ENCODE assay signal across 1 cellular context in the genomic region with DNA sequence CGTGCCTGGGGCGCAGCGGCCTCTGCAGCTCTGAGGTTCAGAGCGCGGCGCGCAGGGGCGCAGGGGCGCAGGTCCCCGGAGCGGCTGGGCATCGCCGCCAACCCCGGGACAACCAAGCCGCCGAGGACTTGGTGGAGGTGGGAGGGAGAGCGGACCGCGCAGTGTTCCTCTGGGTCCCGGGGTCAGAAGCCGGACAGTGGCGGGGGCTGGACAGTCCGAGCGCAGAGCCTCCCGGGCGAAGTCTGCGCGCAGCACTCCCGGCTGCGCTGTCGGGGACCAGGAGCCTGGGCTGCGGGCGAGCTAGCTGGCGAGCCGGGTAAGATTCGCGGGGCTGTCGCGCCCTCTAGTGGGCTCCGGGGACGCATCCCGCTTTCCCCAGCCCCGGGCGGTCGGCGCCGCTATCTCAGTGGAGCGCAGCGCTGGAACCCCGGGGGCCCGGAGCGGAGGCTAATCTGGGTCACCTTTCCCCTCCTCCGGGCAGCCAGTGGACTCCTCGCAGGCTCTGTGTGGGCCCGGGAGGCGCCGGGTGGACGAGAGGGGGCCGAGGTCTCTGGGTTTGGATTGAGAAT.
TF ChIP-seq lines count a peak whose summit lies in the region.

No MANE protein-coding gene starts in this region.

TF ChIP-seq in HepG2, 621 proteins besides CTCF, POLR2A, EP300 and RAD21 (continued from another document and continues in another):
- TF ChIP-seq, protein P1, sequence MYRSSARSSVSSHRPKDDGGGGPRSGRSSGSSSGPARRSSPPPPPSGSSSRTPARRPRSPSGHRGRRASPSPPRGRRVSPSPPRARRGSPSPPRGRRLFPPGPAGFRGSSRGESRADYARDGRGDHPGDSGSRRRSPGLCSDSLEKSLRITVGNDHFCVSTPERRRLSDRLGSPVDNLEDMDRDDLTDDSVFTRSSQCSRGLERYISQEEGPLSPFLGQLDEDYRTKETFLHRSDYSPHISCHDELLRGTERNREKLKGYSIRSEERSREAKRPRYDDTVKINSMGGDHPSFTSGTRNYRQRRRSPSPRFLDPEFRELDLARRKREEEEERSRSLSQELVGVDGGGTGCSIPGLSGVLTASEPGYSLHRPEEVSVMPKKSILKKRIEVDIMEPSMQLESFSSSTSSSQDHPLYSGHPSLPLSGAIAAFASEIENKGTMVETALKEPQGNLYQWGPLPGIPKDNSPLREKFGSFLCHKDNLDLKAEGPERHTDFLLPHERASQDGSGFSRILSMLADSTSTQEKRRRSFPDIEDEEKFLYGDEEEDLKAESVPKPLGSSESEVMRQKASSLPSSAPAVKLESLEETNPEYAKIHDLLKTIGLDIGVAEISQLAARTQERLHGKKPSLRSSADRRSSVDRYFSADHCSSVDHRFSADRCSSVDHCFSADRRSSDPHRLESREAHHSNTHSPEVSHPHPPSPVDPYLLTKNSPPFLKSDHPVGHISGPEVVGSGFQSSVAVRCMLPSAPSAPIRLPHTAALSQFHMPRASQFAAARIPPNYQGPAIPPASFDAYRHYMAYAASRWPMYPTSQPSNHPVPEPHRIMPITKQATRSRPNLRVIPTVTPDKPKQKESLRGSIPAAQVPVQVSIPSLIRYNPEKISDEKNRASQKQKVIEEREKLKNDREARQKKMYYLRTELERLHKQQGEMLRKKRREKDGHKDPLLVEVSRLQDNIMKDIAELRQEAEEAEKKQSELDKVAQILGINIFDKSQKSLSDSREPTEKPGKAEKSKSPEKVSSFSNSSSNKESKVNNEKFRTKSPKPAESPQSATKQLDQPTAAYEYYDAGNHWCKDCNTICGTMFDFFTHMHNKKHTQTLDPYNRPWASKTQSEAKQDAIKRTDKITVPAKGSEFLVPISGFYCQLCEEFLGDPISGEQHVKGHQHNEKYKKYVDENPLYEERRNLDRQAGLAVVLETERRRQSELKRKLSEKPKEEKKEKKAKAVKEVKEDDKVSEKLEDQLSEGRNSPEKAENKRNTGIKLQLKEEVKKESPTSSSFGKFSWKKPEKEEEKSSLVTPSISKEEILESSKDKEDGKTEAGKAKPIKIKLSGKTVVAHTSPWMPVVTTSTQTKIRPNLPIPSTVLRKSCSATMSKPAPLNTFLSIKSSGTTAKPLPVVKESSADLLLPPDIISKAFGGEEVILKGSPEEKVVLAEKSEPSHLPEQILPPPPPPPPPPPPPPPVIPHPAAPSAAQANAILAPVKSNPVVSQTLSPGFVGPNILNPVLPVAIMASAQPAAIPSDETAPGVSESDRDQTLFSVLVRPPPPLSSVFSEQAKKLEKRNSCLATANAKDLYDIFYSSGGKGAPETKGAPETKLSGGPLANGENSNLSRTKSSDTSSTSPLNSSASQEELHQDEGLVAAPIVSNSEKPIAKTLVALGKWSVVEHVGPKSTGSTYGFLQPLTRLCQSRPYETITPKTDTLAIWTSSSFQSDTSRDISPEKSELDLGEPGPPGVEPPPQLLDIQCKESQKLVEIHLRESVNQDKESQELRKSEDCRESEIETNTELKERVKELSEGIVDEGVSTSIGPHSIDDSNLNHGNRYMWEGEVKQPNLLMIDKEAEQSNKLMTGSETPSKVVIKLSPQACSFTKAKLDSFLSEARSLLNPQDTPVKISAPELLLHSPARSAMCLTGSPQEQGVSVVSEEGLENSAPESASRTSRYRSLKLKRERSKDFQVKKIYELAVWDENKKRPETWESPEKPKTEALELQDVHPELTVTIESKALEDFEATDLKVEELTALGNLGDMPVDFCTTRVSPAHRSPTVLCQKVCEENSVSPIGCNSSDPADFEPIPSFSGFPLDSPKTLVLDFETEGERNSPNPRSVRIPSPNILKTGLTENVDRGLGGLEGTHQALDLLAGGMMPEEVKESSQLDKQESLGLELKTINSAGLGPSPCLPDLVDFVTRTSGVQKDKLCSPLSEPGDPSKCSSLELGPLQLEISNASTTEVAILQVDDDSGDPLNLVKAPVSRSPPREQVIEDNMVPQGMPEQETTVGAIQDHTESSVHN (CRISPR knock-in tag; IDR thresholded peaks at IDR 0.05): no peak
- TF ChIP-seq ELF1 (CRISPR knock-in tag; IDR thresholded peaks at IDR 0.05) (no peak), ZNF207 (IDR thresholded peaks at IDR 0.05; ENCODE audit: borderline replicate concordance) (no peak), ZNF746 (CRISPR knock-in tag; IDR thresholded peaks at IDR 0.05) (no peak), TBX2 (CRISPR knock-in tag; IDR thresholded peaks at IDR 0.05; ENCODE audit: borderline replicate concordance) (peak; percentile 36; the same call in 1 of the 2 replicates), PPARG (CRISPR knock-in tag; conservative IDR thresholded peaks at IDR 0.05) (no peak), ZSCAN20 (CRISPR knock-in tag; IDR thresholded peaks at IDR 0.05; ENCODE audit: borderline replicate concordance) (0 out of 2 replicates have a peak, but pooled peaks have one; percentile 51), ADNP (CRISPR knock-in tag; IDR thresholded peaks at IDR 0.05) (no peak), MEF2D (CRISPR knock-in tag; IDR thresholded peaks at IDR 0.05) (no peak), ZNF329 (CRISPR knock-in tag; IDR thresholded peaks at IDR 0.05; ENCODE audit: low read depth) (no peak), CCAR2 (optimal IDR thresholded peaks at IDR 0.05; ENCODE audit: low read depth, low read length) (no peak), HNRNPH1 (optimal IDR thresholded peaks at IDR 0.05; ENCODE audit: low read depth, low read length) (no peak), JUNB (CRISPR knock-in tag; IDR thresholded peaks at IDR 0.05; ENCODE audit: borderline replicate concordance) (no peak), ZNF713 (CRISPR knock-in tag; IDR thresholded peaks at IDR 0.05) (no peak), ZNF562 (CRISPR knock-in tag; IDR thresholded peaks at IDR 0.05; ENCODE audit: borderline replicate concordance) (no peak), ZNF432 (CRISPR knock-in tag; IDR thresholded peaks at IDR 0.05; ENCODE audit: borderline replicate concordance) (no peak), YY1 (IDR thresholded peaks at IDR 0.05; ENCODE audit: insufficient read depth, insufficient replicate concordance, low read depth, low read length) (no peak), ZNF430 (CRISPR knock-in tag; IDR thresholded peaks at IDR 0.05) (no peak), HNRNPUL1 (IDR thresholded peaks at IDR 0.05; ENCODE audit: low read depth, low read length) (no peak)
- TF ChIP-seq, protein P2, sequence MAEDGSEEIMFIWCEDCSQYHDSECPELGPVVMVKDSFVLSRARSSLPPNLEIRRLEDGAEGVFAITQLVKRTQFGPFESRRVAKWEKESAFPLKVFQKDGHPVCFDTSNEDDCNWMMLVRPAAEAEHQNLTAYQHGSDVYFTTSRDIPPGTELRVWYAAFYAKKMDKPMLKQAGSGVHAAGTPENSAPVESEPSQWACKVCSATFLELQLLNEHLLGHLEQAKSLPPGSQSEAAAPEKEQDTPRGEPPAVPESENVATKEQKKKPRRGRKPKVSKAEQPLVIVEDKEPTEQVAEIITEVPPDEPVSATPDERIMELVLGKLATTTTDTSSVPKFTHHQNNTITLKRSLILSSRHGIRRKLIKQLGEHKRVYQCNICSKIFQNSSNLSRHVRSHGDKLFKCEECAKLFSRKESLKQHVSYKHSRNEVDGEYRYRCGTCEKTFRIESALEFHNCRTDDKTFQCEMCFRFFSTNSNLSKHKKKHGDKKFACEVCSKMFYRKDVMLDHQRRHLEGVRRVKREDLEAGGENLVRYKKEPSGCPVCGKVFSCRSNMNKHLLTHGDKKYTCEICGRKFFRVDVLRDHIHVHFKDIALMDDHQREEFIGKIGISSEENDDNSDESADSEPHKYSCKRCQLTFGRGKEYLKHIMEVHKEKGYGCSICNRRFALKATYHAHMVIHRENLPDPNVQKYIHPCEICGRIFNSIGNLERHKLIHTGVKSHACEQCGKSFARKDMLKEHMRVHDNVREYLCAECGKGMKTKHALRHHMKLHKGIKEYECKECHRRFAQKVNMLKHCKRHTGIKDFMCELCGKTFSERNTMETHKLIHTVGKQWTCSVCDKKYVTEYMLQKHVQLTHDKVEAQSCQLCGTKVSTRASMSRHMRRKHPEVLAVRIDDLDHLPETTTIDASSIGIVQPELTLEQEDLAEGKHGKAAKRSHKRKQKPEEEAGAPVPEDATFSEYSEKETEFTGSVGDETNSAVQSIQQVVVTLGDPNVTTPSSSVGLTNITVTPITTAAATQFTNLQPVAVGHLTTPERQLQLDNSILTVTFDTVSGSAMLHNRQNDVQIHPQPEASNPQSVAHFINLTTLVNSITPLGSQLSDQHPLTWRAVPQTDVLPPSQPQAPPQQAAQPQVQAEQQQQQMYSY (CRISPR knock-in tag; IDR thresholded peaks at IDR 0.05): no peak
- TF ChIP-seq, protein P3, sequence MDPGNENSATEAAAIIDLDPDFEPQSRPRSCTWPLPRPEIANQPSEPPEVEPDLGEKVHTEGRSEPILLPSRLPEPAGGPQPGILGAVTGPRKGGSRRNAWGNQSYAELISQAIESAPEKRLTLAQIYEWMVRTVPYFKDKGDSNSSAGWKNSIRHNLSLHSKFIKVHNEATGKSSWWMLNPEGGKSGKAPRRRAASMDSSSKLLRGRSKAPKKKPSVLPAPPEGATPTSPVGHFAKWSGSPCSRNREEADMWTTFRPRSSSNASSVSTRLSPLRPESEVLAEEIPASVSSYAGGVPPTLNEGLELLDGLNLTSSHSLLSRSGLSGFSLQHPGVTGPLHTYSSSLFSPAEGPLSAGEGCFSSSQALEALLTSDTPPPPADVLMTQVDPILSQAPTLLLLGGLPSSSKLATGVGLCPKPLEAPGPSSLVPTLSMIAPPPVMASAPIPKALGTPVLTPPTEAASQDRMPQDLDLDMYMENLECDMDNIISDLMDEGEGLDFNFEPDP (CRISPR knock-in tag; conservative IDR thresholded peaks at IDR 0.05): no peak
- TF ChIP-seq, protein P4, sequence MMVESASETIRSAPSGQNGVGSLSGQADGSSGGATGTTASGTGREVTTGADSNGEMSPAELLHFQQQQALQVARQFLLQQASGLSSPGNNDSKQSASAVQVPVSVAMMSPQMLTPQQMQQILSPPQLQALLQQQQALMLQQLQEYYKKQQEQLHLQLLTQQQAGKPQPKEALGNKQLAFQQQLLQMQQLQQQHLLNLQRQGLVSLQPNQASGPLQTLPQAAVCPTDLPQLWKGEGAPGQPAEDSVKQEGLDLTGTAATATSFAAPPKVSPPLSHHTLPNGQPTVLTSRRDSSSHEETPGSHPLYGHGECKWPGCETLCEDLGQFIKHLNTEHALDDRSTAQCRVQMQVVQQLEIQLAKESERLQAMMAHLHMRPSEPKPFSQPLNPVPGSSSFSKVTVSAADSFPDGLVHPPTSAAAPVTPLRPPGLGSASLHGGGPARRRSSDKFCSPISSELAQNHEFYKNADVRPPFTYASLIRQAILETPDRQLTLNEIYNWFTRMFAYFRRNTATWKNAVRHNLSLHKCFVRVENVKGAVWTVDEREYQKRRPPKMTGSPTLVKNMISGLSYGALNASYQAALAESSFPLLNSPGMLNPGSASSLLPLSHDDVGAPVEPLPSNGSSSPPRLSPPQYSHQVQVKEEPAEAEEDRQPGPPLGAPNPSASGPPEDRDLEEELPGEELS (CRISPR knock-in tag; IDR thresholded peaks at IDR 0.05): peak; percentile 20; the same call in 1 of the 2 replicates
- TF ChIP-seq, protein P5, sequence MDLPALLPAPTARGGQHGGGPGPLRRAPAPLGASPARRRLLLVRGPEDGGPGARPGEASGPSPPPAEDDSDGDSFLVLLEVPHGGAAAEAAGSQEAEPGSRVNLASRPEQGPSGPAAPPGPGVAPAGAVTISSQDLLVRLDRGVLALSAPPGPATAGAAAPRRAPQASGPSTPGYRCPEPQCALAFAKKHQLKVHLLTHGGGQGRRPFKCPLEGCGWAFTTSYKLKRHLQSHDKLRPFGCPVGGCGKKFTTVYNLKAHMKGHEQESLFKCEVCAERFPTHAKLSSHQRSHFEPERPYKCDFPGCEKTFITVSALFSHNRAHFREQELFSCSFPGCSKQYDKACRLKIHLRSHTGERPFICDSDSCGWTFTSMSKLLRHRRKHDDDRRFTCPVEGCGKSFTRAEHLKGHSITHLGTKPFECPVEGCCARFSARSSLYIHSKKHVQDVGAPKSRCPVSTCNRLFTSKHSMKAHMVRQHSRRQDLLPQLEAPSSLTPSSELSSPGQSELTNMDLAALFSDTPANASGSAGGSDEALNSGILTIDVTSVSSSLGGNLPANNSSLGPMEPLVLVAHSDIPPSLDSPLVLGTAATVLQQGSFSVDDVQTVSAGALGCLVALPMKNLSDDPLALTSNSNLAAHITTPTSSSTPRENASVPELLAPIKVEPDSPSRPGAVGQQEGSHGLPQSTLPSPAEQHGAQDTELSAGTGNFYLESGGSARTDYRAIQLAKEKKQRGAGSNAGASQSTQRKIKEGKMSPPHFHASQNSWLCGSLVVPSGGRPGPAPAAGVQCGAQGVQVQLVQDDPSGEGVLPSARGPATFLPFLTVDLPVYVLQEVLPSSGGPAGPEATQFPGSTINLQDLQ (CRISPR knock-in tag; IDR thresholded peaks at IDR 0.05): no peak
- TF ChIP-seq, protein P6, sequence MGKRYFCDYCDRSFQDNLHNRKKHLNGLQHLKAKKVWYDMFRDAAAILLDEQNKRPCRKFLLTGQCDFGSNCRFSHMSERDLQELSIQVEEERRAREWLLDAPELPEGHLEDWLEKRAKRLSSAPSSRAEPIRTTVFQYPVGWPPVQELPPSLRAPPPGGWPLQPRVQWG (CRISPR knock-in tag; IDR thresholded peaks at IDR 0.05; ENCODE audit: borderline replicate concordance, low read depth): no peak
- TF ChIP-seq, protein P7, sequence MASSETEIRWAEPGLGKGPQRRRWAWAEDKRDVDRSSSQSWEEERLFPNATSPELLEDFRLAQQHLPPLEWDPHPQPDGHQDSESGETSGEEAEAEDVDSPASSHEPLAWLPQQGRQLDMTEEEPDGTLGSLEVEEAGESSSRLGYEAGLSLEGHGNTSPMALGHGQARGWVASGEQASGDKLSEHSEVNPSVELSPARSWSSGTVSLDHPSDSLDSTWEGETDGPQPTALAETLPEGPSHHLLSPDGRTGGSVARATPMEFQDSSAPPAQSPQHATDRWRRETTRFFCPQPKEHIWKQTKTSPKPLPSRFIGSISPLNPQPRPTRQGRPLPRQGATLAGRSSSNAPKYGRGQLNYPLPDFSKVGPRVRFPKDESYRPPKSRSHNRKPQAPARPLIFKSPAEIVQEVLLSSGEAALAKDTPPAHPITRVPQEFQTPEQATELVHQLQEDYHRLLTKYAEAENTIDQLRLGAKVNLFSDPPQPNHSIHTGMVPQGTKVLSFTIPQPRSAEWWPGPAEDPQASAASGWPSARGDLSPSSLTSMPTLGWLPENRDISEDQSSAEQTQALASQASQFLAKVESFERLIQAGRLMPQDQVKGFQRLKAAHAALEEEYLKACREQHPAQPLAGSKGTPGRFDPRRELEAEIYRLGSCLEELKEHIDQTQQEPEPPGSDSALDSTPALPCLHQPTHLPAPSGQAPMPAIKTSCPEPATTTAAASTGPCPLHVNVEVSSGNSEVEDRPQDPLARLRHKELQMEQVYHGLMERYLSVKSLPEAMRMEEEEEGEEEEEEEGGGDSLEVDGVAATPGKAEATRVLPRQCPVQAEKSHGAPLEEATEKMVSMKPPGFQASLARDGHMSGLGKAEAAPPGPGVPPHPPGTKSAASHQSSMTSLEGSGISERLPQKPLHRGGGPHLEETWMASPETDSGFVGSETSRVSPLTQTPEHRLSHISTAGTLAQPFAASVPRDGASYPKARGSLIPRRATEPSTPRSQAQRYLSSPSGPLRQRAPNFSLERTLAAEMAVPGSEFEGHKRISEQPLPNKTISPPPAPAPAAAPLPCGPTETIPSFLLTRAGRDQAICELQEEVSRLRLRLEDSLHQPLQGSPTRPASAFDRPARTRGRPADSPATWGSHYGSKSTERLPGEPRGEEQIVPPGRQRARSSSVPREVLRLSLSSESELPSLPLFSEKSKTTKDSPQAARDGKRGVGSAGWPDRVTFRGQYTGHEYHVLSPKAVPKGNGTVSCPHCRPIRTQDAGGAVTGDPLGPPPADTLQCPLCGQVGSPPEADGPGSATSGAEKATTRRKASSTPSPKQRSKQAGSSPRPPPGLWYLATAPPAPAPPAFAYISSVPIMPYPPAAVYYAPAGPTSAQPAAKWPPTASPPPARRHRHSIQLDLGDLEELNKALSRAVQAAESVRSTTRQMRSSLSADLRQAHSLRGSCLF (CRISPR knock-in tag; IDR thresholded peaks at IDR 0.05; ENCODE audit: borderline replicate concordance): no peak
